3 cellular contexts compared by ENCODE assay signal in the genomic region with DNA sequence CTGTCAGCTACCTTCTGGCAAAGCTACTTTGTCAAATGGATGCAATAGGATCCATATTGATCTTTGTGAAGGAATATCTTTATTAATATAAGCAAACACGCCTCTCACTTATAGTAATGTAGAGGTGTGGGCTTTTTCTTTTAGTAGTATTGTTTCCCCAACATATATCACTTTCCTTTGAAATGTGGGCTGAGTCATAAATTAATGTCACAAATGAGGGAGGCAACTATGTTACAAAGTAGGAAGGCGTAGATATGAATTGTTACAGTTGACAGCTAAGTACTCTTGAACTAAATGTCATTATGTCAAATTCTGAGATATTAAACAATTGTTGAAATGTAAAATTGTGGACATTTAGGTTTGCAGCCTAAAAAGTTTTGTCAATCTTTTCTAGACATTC.
A peak's percentile ranks its signal among the peaks of the same experiment; 100 is the strongest.
TF ChIP-seq lines count a peak whose summit lies in the region.

No MANE protein-coding gene starts in this region.

TF ChIP-seq in A549, 52 proteins besides CTCF, POLR2A, EP300 and RAD21 (continued from another document):
- TF ChIP-seq BHLHE40 (IDR thresholded peaks at IDR 0.05; ENCODE audit: low read depth, low read length) (no peak), PBX3 (IDR thresholded peaks at IDR 0.05) (no peak), CBX2 (IDR thresholded peaks at IDR 0.05; ENCODE audit: borderline replicate concordance, low read depth) (no peak), POLR2AphosphoS2 (conservative IDR thresholded peaks at IDR 0.05; ENCODE audit: low read length) (no peak), ZC3H11A (IDR thresholded peaks at IDR 0.05) (no peak), HOXB5 (CRISPR knock-in tag; IDR thresholded peaks at IDR 0.05) (no peak), MYC (IDR thresholded peaks at IDR 0.05; ENCODE audit: borderline replicate concordance, low read length) (no peak), RNF2 (IDR thresholded peaks at IDR 0.05; ENCODE audit: borderline replicate concordance, low read depth) (no peak), HOXA7 (CRISPR knock-in tag; IDR thresholded peaks at IDR 0.05) (no peak), KDM1A (IDR thresholded peaks at IDR 0.05; ENCODE audit: low read depth) (no peak), EHF (CRISPR knock-in tag; IDR thresholded peaks at IDR 0.05) (no peak), HEYL (CRISPR knock-in tag; IDR thresholded peaks at IDR 0.05) (no peak)
- TF ChIP-seq, protein P1, sequence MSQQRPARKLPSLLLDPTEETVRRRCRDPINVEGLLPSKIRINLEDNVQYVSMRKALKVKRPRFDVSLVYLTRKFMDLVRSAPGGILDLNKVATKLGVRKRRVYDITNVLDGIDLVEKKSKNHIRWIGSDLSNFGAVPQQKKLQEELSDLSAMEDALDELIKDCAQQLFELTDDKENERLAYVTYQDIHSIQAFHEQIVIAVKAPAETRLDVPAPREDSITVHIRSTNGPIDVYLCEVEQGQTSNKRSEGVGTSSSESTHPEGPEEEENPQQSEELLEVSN (IDR thresholded peaks at IDR 0.05; ENCODE audit: borderline replicate concordance, low read depth): no peak

TF ChIP-seq in HEK293T, 16 proteins besides CTCF, POLR2A, EP300 and RAD21 (continued from another document):
- TF ChIP-seq, protein P2, sequence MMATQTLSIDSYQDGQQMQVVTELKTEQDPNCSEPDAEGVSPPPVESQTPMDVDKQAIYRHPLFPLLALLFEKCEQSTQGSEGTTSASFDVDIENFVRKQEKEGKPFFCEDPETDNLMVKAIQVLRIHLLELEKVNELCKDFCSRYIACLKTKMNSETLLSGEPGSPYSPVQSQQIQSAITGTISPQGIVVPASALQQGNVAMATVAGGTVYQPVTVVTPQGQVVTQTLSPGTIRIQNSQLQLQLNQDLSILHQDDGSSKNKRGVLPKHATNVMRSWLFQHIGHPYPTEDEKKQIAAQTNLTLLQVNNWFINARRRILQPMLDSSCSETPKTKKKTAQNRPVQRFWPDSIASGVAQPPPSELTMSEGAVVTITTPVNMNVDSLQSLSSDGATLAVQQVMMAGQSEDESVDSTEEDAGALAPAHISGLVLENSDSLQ (IDR thresholded peaks at IDR 0.05): peak; percentile 22; the same call in 1 of the 2 replicates
TF ChIP-seq in HEK293T: peak in this region for 1.

TF ChIP-seq in K562, 482 proteins besides CTCF, POLR2A, EP300 and RAD21 (continued from another document):
- TF ChIP-seq, protein P3, sequence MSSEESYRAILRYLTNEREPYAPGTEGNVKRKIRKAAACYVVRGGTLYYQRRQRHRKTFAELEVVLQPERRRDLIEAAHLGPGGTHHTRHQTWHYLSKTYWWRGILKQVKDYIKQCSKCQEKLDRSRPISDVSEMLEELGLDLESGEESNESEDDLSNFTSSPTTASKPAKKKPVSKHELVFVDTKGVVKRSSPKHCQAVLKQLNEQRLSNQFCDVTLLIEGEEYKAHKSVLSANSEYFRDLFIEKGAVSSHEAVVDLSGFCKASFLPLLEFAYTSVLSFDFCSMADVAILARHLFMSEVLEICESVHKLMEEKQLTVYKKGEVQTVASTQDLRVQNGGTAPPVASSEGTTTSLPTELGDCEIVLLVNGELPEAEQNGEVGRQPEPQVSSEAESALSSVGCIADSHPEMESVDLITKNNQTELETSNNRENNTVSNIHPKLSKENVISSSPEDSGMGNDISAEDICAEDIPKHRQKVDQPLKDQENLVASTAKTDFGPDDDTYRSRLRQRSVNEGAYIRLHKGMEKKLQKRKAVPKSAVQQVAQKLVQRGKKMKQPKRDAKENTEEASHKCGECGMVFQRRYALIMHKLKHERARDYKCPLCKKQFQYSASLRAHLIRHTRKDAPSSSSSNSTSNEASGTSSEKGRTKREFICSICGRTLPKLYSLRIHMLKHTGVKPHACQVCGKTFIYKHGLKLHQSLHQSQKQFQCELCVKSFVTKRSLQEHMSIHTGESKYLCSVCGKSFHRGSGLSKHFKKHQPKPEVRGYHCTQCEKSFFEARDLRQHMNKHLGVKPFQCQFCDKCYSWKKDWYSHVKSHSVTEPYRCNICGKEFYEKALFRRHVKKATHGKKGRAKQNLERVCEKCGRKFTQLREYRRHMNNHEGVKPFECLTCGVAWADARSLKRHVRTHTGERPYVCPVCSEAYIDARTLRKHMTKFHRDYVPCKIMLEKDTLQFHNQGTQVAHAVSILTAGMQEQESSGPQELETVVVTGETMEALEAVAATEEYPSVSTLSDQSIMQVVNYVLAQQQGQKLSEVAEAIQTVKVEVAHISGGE (CRISPR knock-in tag; IDR thresholded peaks at IDR 0.05): peak in 1 of 3 experiments; percentile 20; a peak in 1 of 6 replicates
- peak; percentile 92 for TF ChIP-seq MEIS2 (IDR thresholded peaks at IDR 0.05; ENCODE audit: partially characterized antibody)
- TF ChIP-seq, protein P4, sequence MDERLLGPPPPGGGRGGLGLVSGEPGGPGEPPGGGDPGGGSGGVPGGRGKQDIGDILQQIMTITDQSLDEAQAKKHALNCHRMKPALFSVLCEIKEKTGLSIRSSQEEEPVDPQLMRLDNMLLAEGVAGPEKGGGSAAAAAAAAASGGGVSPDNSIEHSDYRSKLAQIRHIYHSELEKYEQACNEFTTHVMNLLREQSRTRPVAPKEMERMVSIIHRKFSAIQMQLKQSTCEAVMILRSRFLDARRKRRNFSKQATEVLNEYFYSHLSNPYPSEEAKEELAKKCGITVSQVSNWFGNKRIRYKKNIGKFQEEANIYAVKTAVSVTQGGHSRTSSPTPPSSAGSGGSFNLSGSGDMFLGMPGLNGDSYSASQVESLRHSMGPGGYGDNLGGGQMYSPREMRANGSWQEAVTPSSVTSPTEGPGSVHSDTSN (CRISPR knock-in tag; IDR thresholded peaks at IDR 0.05; ENCODE audit: low read depth): no peak
- TF ChIP-seq, protein P4 (tag; conservative IDR thresholded peaks at IDR 0.05; ENCODE audit: low read depth): peak; percentile 78
- TF ChIP-seq, protein P2 (IDR thresholded peaks at IDR 0.05): peak; percentile 78
